In the genomic region with DNA sequence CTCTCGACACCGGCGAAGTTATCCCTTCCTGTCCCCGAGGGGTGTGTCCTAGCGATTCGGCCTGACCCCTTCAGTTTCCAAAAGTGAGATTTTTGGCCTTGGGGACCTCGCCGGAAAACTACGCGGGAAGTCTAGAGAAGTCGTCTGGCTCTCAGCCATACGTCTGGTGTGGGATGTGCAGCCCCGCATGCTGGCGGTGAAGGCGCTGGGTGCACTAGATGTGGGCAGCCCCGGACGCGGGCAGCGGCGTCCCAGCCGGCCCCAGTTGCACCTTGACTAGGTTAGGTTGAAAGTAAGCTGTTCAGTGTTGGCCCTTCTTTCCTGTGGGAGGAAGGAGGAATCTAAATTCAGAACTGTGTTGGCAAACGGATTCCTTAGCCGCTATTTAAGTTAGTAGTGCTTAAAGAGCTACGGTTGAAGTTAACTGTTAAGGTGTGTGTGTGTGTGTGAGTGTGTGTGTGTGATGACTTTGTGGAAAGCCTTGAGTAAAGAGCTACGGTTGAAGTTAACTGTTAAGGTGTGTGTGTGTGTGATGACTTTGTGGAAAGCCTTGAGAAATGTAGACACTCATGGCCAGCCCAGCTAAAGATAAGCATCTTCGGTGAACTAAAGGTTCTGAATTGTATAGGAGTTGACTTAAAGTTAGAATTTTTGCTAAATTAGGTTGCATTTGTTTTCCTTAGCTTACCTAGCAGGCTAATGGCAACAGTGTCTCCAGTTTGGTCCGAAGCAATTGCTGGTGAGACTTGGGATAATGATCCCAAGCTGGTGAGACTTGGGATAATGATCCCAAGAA, we compare ENCODE assay signal across 8 cellular contexts. TPM values are rescaled to one million over a fixed set of nuclear protein-coding genes. Genes with fewer than 3 reads are reported as not detected.
DNase-seq lines count a peak whose midpoint lies in the region; ATAC-seq and TF ChIP-seq lines count a peak whose summit lies in the region.

No MANE protein-coding gene starts in this region.

- peak overlapping the region; percentile 83 for H3K9ac ChIP-seq in SK-N-MC (ENCODE audit: insufficient read length)

- intact Hi-C loops in psoas muscle (cut with DNase I) = loop anchor here (5.0 to 10.0 kb wide), 3 partner anchors 76 to 306 kb away; a partner anchor contains a TSS

- POLR2A ChIA-PET in GM10248 (lab: Yijun Ruan, JAX) = no interaction called here
- POLR2A ChIA-PET in activated naive CD8-positive, alpha-beta T cell treated with anti-CD3 and anti-CD28 coated beads, Interleukin-2, amount 10 ng/mL, durations not matched to agents 7 days and 5 days (lab: Charles Lee) = interaction anchor here (0.5 to 0.9 kb wide), 4 partner anchors 10 to 151 kb away, joined by 3 to 5 read pairs (median 3); no protein-coding TSS in a partner anchor

- peak overlapping the region; percentile 86 for H3K4me3 Mint-ChIP-seq in activated naive CD8-positive, alpha-beta T cell treated with anti-CD3 and anti-CD28 coated beads, Interleukin-2, amount 10 ng/mL, durations not matched to agents 7 days and 5 days

- no peaks in the 10 kb centered on the region for H3K9me3 ChIP-seq in SK-N-MC (ENCODE audit: low read depth, low read length)
- no peaks in the 10 kb centered on the region for H3K9me3 ChIP-seq in right atrium auricular region
- H3K9me3 ChIP-seq in psoas muscle = no peaks in the 10 kb centered on the region

- CTCF ChIA-PET in GM10248 (lab: Yijun Ruan, JAX) = interaction anchor here (0.9 to 1.7 kb wide), 5 partner anchors 9 to 311 kb away, joined by 3 to 7 read pairs (median 3); no protein-coding TSS in a partner anchor

- H3K4me1 Mint-ChIP-seq in activated naive CD8-positive, alpha-beta T cell treated with anti-CD3 and anti-CD28 coated beads, Interleukin-2, amount 10 ng/mL, durations not matched to agents 7 days and 5 days = peaks cover 30% of the 10 kb centered on the region

- peak overlapping the region; percentile 81 for H3K27ac ChIP-seq in SK-N-MC
- H3K27ac ChIP-seq in right atrium auricular region = peak overlapping the region; percentile 98
- peak overlapping the region; percentile 99 for H3K27ac ChIP-seq in psoas muscle

- DNase-seq in GM10248 (ENCODE audit: extremely low spot score) (peak; percentile 38), SK-N-MC (ENCODE audit: low read depth, low spot score) (no peak), right atrium auricular region (ENCODE audit: low spot score) (peak; percentile 59), psoas muscle (peak; percentile 40 to 69)
- DNase-seq in activated naive CD8-positive, alpha-beta T cell treated with anti-CD3 and anti-CD28 coated beads, Interleukin-2, amount 10 ng/mL, durations not matched to agents 7 days and 5 days = peak; percentile 65

- WGBS in psoas muscle, 3 donors = 2 to 3% (median 2%) methylated on average over 27 of the region's 27 CpGs

- H3K27me3 Mint-ChIP-seq in activated naive CD8-positive, alpha-beta T cell treated with anti-CD3 and anti-CD28 coated beads, Interleukin-2, amount 10 ng/mL, durations not matched to agents 7 days and 5 days = no peaks in the 10 kb centered on the region

- H3K36me3 ChIP-seq in SK-N-MC (ENCODE audit: insufficient read depth, low read length) (peaks cover 4% of the 10 kb centered on the region; the same call in 1 of the 2 replicates), right atrium auricular region (no peaks in the 10 kb centered on the region), psoas muscle (ENCODE audit: insufficient read depth in 1 of 2, low read depth in 1 of 2) (peaks cover 0 to 4% of the 10 kb centered on the region in 2 donors)

- no peaks in the 10 kb centered on the region for H3K36me3 Mint-ChIP-seq in activated naive CD8-positive, alpha-beta T cell treated with anti-CD3 and anti-CD28 coated beads, Interleukin-2, amount 10 ng/mL, durations not matched to agents 7 days and 5 days

- H3K27me3 ChIP-seq in right atrium auricular region (no peaks in the 10 kb centered on the region), psoas muscle (ENCODE audit: insufficient read depth in 3 of 3, low read length in 2 of 3) (no peaks in the 10 kb centered on the region)

- TF ChIP-seq CTCF in GM10248 (IDR thresholded peaks at IDR 0.05; ENCODE audit: control extremely low read depth, extremely low read depth, low read depth, missing control alignments) (no peak), right atrium auricular region (IDR thresholded peaks at IDR 0.05) (no peak), psoas muscle (IDR thresholded peaks at IDR 0.05) (no peak)

- ATAC-seq in HG02981 (IDR thresholded peaks at IDR 0.05; ENCODE audit: unreplicated experiment) (peak; percentile 12), psoas muscle (peak; percentile 37 to 50 (median 42)), HG03159 (IDR thresholded peaks at IDR 0.05; ENCODE audit: unreplicated experiment) (no peak), HG02973 (IDR thresholded peaks at IDR 0.05; ENCODE audit: unreplicated experiment) (no peak)
- peak; percentile 21 for ATAC-seq in activated naive CD8-positive, alpha-beta T cell treated with anti-CD3 and anti-CD28 coated beads, Interleukin-2, amount 10 ng/mL, durations not matched to agents 7 days and 5 days (ENCODE audit: low read depth)

- no peaks in the 10 kb centered on the region for H3K9me3 Mint-ChIP-seq in activated naive CD8-positive, alpha-beta T cell treated with anti-CD3 and anti-CD28 coated beads, Interleukin-2, amount 10 ng/mL, durations not matched to agents 7 days and 5 days

- peak overlapping the region; percentile 80 for H3K27ac Mint-ChIP-seq in activated naive CD8-positive, alpha-beta T cell treated with anti-CD3 and anti-CD28 coated beads, Interleukin-2, amount 10 ng/mL, durations not matched to agents 7 days and 5 days

- H3K4me3 ChIP-seq in SK-N-MC (peak overlapping the region; percentile 91), right atrium auricular region (peak overlapping the region; percentile 91 to 95), psoas muscle (peak overlapping the region; percentile 88)

- H3K4me1 ChIP-seq in right atrium auricular region = peaks cover 0 to 58% of the 10 kb centered on the region in 2 donors
- H3K4me1 ChIP-seq in psoas muscle = peaks cover 51% of the 10 kb centered on the region

RNA-seq across cellular contexts. Expression of a gene that starts 1.2 kb away (rescaled TPM):
- total RNA-seq in activated naive CD8-positive, alpha-beta T cell treated with anti-CD3 and anti-CD28 coated beads, Interleukin-2, amount 10 ng/mL, durations not matched to agents 7 days and 5 days = 100 to 1,000 TPM; 110 to 111 TPM
- 100 to 1,000 TPM; 128 to 209 TPM for total RNA-seq in right atrium auricular region
- 100 to 1,000 TPM; 238 to 607 (median 348) TPM for total RNA-seq in psoas muscle
- polyA plus RNA-seq in psoas muscle = 100 to 1,000 TPM; 218 to 576 (median 270) TPM

Comparison
In these comparisons a context has a peak if more than half of its experiments do, and no peak if none do; other contexts are left out.
1. ATAC-seq: peak in HG02981 (single experiment), activated naive CD8-positive, alpha-beta T cell treated with anti-CD3 and anti-CD28 coated beads, Interleukin-2, amount 10 ng/mL, durations not matched to agents 7 days and 5 days (single experiment) and psoas muscle (4 of 4); none in HG03159 (single experiment) and HG02973 (single experiment).
2. Peak in every context shown above with its lines, with median percentiles within 50 percentile points of each other: H3K27ac ChIP-seq and H3K4me3 ChIP-seq.